8 cellular contexts compared by ENCODE assay signal in genomic region chr16:28879841-28880588, GRCh38. TPM values are rescaled to one million over a fixed set of nuclear protein-coding genes. Genes with fewer than 3 reads are reported as not detected.
DNase-seq lines count a peak whose midpoint lies in the region; ATAC-seq and TF ChIP-seq lines count a peak whose summit lies in the region.

No MANE protein-coding gene starts in this region.

- H3K27me3 ChIP-seq in adipocyte (replicated peaks; ENCODE audit: control insufficient read depth, insufficient read depth, low read length) (peaks cover 9% of the 10 kb centered on the region), left ventricle myocardium inferior (ENCODE audit: low read depth) (peaks cover 29% of the 10 kb centered on the region), upper lobe of left lung (peaks cover 0 to 16% (median 3%) of the 10 kb centered on the region in 4 donors)

- TF ChIP-seq CTCF in GM12865 (IDR thresholded peaks at IDR 0.05; ENCODE audit: insufficient read depth, low read depth, low read length, missing control alignments) = no peak
- TF ChIP-seq CTCF in left ventricle myocardium inferior (IDR thresholded peaks at IDR 0.05; ENCODE audit: borderline replicate concordance) = peak; percentile 50
- TF ChIP-seq CTCF in progenitor cell of endocrine pancreas (IDR thresholded peaks at IDR 0.05; ENCODE audit: unreplicated experiment) = no peak
- TF ChIP-seq CTCF in upper lobe of left lung (IDR thresholded peaks at IDR 0.05) = peak in 5 of 6 experiments; percentile 18 to 63 (median 48)

- no peak for TF ChIP-seq EP300 in upper lobe of left lung (IDR thresholded peaks at IDR 0.05)

- peak; percentile 93 for DNase-seq in GM12865 (ENCODE audit: low read depth)
- peak; percentile 22 for DNase-seq in NCI-H1436 treated with DMSO at 0.1 percent for 48 hours (lab: John Stamatoyannopoulos, UW)
- DNase-seq in T follicular helper cell (ENCODE audit: low read depth) = peak; percentile 86
- DNase-seq in adipocyte (ENCODE audit: low read depth) = peak; percentile 95
- DNase-seq in left ventricle myocardium inferior = peak; percentile 88
- DNase-seq in progenitor cell of endocrine pancreas (ENCODE audit: low spot score, unreplicated experiment) = peak; percentile 87
- DNase-seq in upper lobe of left lung = peak; percentile 81 to 97

- intact Hi-C loops in left ventricle myocardium inferior (cut with micrococcal nuclease) = no loop called here

- peak; percentile 94 for ATAC-seq in HG02759 (IDR thresholded peaks at IDR 0.05; ENCODE audit: unreplicated experiment)
- peak; percentile 83 to 96 for ATAC-seq in upper lobe of left lung (ENCODE audit: low FRiP score in 2 of 2)

- H3K27ac Mint-ChIP-seq in progenitor cell of endocrine pancreas = peak overlapping the region; percentile 41

- TF ChIP-seq POLR2A in upper lobe of left lung (IDR thresholded peaks at IDR 0.05) = peak in 1 of 4 donors; percentile 15

- peak overlapping the region; percentile 82 for H3K9ac ChIP-seq in adipocyte (ENCODE audit: low read length)

- H3K36me3 Mint-ChIP-seq in progenitor cell of endocrine pancreas (ENCODE audit: insufficient read depth) = no peaks in the 10 kb centered on the region

- H3K9me3 Mint-ChIP-seq in progenitor cell of endocrine pancreas (ENCODE audit: low read depth) = no peaks in the 10 kb centered on the region

- 0 to 5% methylated on average over 2 to 54 of the region's 66 CpGs for WGBS in upper lobe of left lung, 2 donors

- H3K4me1 ChIP-seq in adipocyte (ENCODE audit: control insufficient read depth, insufficient read depth, low read length) = peaks cover 5% of the 10 kb centered on the region
- H3K4me1 ChIP-seq in left ventricle myocardium inferior = peaks cover 15% of the 10 kb centered on the region
- H3K4me1 ChIP-seq in upper lobe of left lung = peaks cover 11 to 18% (median 15%) of the 10 kb centered on the region in 4 donors

- H3K36me3 ChIP-seq in adipocyte (ENCODE audit: control insufficient read depth, insufficient read depth, low read length, severe bottlenecking) = no peaks in the 10 kb centered on the region
- no peaks in the 10 kb centered on the region for H3K36me3 ChIP-seq in left ventricle myocardium inferior
- no peaks in the 10 kb centered on the region for H3K36me3 ChIP-seq in upper lobe of left lung

- H3K27ac ChIP-seq in left ventricle myocardium inferior (replicated peaks) = peak overlapping the region; percentile 51
- no peak overlapping the region for H3K27ac ChIP-seq in upper lobe of left lung

- peaks cover 12% of the 10 kb centered on the region for H3K27me3 Mint-ChIP-seq in progenitor cell of endocrine pancreas

- H3K4me3 Mint-ChIP-seq in progenitor cell of endocrine pancreas (ENCODE audit: low read depth) = peak overlapping the region; percentile 77

- peak overlapping the region; percentile 73 for H3K4me3 ChIP-seq in GM12865 (ENCODE audit: low read depth, low read length)
- H3K4me3 ChIP-seq in adipocyte (ENCODE audit: low read length) = peak overlapping the region; percentile 88
- H3K4me3 ChIP-seq in left ventricle myocardium inferior = peak overlapping the region; percentile 89
- peak overlapping the region; percentile 61 to 93 (median 79) for H3K4me3 ChIP-seq in upper lobe of left lung

- peaks cover 8% of the 10 kb centered on the region for H3K4me1 Mint-ChIP-seq in progenitor cell of endocrine pancreas (ENCODE audit: low read depth)

- H3K9me3 ChIP-seq in adipocyte (ENCODE audit: control insufficient read depth, low read length) = no peaks in the 10 kb centered on the region
- H3K9me3 ChIP-seq in left ventricle myocardium inferior (replicated peaks) = no peaks in the 10 kb centered on the region
- no peaks in the 10 kb centered on the region for H3K9me3 ChIP-seq in upper lobe of left lung

RNA-seq across cellular contexts. Expression of gene ATP2A1, which starts 1.7 kb away (rescaled TPM):
- total RNA-seq in left ventricle myocardium inferior = 0.38 TPM
- 2.7 and 3.0 TPM in 2 replicates for total RNA-seq in progenitor cell of endocrine pancreas
- total RNA-seq in upper lobe of left lung = 1 to 10 TPM in 1 of 6 donors, under 1 TPM in 5; 0.15 to 4.2 (median 0.57) TPM

RNA-seq across cellular contexts. Expression of gene SH2B1, which starts 16.4 kb away (rescaled TPM):
- total RNA-seq in left ventricle myocardium inferior (48.5 TPM), progenitor cell of endocrine pancreas (72.8 and 75.1 TPM in 2 replicates), upper lobe of left lung (100 to 1,000 TPM in 1 of 6 donors, 10 to 100 TPM in 5; 19.5 to 115 (median 54.1) TPM)

RNA-seq across cellular contexts. Expression of gene TUFM, which starts 33.9 kb away (rescaled TPM):
- total RNA-seq in left ventricle myocardium inferior (236 TPM), progenitor cell of endocrine pancreas (158 and 168 TPM in 2 replicates), upper lobe of left lung (100 to 1,000 TPM in 4 of 6 donors, 10 to 100 TPM in 2; 87.7 to 143 (median 118) TPM)

RNA-seq across cellular contexts. Expression of gene RABEP2, which starts 45.0 kb away (rescaled TPM):
- total RNA-seq in left ventricle myocardium inferior = 17.7 TPM
- total RNA-seq in progenitor cell of endocrine pancreas = 33.3 and 34.9 TPM in 2 replicates
- total RNA-seq in upper lobe of left lung = 100 to 1,000 TPM in 1 of 6 donors, 10 to 100 TPM in 5; 25.6 to 115 (median 33.0) TPM

RNA-seq across cellular contexts. Expression of gene CD19, which starts 51.8 kb away (rescaled TPM):
- total RNA-seq in left ventricle myocardium inferior (not detected), progenitor cell of endocrine pancreas (not detected in 2 replicates), upper lobe of left lung (1 to 10 TPM in 2 of 6 donors, under 1 TPM in 3, not detected in 1; 0.46 to 1.4 (median 0.89) TPM)

Comparison
In these comparisons a context has a peak if more than half of its experiments do, and no peak if none do; other contexts are left out.
1. DNase-seq: peak in every context shown above with its lines; median percentile 95 in adipocyte; 93 in GM12865; 89 in upper lobe of left lung; 88 in left ventricle myocardium inferior; 87 in progenitor cell of endocrine pancreas; 86 in T follicular helper cell; 22 in NCI-H1436 treated with DMSO at 0.1 percent for 48 hours.
2. CTCF ChIP-seq: peak in left ventricle myocardium inferior (single experiment) and upper lobe of left lung (5 of 6); none in GM12865 (single experiment) and progenitor cell of endocrine pancreas (single experiment).
3. Peak in every context shown above with its lines, with median percentiles within 50 percentile points of each other: H3K4me3 ChIP-seq.